1 cellular context compared by ENCODE assay signal in the genomic region with DNA sequence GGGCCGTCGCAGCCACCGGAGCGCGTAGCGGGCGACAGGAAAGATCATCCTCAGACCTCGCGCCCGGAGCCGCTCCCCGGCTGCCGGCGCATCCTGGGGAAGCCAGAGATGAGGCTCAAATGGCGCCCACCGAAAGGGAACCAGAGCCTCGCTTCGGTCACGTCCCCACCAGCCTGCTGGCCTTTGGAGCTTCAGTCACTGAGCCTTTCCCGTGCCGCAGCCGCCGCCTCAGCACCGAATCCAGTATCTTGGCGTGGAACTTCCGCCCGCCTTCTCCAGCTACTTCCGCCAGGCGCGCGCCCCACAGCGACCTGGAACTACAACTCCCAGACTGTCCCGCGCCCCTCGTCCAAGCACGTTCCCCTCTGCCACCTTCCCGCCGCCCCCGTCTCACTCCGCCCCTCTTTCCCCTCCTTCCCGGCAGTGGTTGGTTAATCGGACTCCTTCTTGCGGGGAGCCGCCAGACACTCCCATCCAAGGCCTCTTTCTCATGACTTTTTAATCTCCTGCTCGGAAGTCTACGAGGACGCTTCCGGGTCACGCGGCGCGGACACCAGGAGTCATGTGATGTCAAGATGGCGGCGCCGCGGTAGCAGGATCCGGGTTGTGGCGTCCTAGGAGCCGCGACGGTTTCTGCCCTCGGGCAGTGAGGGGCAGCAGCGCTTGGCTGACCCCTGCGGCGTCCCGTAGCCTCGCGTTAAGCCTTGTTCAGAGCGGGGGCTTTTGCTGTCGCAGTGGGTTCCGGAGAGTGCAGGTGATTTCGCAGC.
TF ChIP-seq lines count a peak whose summit lies in the region.

A gene with protein sequence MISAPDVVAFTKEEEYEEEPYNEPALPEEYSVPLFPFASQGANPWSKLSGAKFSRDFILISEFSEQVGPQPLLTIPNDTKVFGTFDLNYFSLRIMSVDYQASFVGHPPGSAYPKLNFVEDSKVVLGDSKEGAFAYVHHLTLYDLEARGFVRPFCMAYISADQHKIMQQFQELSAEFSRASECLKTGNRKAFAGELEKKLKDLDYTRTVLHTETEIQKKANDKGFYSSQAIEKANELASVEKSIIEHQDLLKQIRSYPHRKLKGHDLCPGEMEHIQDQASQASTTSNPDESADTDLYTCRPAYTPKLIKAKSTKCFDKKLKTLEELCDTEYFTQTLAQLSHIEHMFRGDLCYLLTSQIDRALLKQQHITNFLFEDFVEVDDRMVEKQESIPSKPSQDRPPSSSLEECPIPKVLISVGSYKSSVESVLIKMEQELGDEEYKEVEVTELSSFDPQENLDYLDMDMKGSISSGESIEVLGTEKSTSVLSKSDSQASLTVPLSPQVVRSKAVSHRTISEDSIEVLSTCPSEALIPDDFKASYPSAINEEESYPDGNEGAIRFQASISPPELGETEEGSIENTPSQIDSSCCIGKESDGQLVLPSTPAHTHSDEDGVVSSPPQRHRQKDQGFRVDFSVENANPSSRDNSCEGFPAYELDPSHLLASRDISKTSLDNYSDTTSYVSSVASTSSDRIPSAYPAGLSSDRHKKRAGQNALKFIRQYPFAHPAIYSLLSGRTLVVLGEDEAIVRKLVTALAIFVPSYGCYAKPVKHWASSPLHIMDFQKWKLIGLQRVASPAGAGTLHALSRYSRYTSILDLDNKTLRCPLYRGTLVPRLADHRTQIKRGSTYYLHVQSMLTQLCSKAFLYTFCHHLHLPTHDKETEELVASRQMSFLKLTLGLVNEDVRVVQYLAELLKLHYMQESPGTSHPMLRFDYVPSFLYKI (plus strand): TSS at position 563 of the 767 bp plus-strand sequence. CDS start 497 bp downstream, outside the sequence.
A gene with protein sequence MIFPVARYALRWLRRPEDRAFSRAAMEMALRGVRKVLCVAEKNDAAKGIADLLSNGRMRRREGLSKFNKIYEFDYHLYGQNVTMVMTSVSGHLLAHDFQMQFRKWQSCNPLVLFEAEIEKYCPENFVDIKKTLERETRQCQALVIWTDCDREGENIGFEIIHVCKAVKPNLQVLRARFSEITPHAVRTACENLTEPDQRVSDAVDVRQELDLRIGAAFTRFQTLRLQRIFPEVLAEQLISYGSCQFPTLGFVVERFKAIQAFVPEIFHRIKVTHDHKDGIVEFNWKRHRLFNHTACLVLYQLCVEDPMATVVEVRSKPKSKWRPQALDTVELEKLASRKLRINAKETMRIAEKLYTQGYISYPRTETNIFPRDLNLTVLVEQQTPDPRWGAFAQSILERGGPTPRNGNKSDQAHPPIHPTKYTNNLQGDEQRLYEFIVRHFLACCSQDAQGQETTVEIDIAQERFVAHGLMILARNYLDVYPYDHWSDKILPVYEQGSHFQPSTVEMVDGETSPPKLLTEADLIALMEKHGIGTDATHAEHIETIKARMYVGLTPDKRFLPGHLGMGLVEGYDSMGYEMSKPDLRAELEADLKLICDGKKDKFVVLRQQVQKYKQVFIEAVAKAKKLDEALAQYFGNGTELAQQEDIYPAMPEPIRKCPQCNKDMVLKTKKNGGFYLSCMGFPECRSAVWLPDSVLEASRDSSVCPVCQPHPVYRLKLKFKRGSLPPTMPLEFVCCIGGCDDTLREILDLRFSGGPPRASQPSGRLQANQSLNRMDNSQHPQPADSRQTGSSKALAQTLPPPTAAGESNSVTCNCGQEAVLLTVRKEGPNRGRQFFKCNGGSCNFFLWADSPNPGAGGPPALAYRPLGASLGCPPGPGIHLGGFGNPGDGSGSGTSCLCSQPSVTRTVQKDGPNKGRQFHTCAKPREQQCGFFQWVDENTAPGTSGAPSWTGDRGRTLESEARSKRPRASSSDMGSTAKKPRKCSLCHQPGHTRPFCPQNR (minus strand): TSS at position 264 of the 767 bp plus-strand sequence. CDS start 216 bp downstream, at position 48.

TF ChIP-seq in HepG2, 621 proteins besides CTCF, POLR2A, EP300 and RAD21 (continued from another document and continues in another):
- TF ChIP-seq, protein P1, sequence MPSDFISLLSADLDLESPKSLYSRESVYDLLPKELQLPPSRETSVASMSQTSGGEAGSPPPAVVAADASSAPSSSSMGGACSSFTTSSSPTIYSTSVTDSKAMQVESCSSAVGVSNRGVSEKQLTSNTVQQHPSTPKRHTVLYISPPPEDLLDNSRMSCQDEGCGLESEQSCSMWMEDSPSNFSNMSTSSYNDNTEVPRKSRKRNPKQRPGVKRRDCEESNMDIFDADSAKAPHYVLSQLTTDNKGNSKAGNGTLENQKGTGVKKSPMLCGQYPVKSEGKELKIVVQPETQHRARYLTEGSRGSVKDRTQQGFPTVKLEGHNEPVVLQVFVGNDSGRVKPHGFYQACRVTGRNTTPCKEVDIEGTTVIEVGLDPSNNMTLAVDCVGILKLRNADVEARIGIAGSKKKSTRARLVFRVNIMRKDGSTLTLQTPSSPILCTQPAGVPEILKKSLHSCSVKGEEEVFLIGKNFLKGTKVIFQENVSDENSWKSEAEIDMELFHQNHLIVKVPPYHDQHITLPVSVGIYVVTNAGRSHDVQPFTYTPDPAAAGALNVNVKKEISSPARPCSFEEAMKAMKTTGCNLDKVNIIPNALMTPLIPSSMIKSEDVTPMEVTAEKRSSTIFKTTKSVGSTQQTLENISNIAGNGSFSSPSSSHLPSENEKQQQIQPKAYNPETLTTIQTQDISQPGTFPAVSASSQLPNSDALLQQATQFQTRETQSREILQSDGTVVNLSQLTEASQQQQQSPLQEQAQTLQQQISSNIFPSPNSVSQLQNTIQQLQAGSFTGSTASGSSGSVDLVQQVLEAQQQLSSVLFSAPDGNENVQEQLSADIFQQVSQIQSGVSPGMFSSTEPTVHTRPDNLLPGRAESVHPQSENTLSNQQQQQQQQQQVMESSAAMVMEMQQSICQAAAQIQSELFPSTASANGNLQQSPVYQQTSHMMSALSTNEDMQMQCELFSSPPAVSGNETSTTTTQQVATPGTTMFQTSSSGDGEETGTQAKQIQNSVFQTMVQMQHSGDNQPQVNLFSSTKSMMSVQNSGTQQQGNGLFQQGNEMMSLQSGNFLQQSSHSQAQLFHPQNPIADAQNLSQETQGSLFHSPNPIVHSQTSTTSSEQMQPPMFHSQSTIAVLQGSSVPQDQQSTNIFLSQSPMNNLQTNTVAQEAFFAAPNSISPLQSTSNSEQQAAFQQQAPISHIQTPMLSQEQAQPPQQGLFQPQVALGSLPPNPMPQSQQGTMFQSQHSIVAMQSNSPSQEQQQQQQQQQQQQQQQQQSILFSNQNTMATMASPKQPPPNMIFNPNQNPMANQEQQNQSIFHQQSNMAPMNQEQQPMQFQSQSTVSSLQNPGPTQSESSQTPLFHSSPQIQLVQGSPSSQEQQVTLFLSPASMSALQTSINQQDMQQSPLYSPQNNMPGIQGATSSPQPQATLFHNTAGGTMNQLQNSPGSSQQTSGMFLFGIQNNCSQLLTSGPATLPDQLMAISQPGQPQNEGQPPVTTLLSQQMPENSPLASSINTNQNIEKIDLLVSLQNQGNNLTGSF (CRISPR knock-in tag; IDR thresholded peaks at IDR 0.05) = 0 out of 2 replicates have a peak, but pooled peaks have one; percentile 6
- TF ChIP-seq NFE2L2 (IDR thresholded peaks at IDR 0.05; ENCODE audit: low read length) = no peak
- TF ChIP-seq FOXC1 (CRISPR knock-in tag; IDR thresholded peaks at IDR 0.05; ENCODE audit: borderline replicate concordance) = peak; percentile 18; the same call in 1 of the 2 replicates
- no peak for TF ChIP-seq MBNL3 (CRISPR knock-in tag; conservative IDR thresholded peaks at IDR 0.05)
- TF ChIP-seq ZNF761 (CRISPR knock-in tag; conservative IDR thresholded peaks at IDR 0.05) = no peak; the same call in 1 of the 2 replicates
- TF ChIP-seq, protein P2, sequence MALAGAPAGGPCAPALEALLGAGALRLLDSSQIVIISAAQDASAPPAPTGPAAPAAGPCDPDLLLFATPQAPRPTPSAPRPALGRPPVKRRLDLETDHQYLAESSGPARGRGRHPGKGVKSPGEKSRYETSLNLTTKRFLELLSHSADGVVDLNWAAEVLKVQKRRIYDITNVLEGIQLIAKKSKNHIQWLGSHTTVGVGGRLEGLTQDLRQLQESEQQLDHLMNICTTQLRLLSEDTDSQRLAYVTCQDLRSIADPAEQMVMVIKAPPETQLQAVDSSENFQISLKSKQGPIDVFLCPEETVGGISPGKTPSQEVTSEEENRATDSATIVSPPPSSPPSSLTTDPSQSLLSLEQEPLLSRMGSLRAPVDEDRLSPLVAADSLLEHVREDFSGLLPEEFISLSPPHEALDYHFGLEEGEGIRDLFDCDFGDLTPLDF (CRISPR knock-in tag; IDR thresholded peaks at IDR 0.05) = peak; percentile 92
- TF ChIP-seq KDM4B (CRISPR knock-in tag; IDR thresholded peaks at IDR 0.05) = 0 out of 2 replicates have a peak, but pooled peaks have one; percentile 38
- TF ChIP-seq, protein P3, sequence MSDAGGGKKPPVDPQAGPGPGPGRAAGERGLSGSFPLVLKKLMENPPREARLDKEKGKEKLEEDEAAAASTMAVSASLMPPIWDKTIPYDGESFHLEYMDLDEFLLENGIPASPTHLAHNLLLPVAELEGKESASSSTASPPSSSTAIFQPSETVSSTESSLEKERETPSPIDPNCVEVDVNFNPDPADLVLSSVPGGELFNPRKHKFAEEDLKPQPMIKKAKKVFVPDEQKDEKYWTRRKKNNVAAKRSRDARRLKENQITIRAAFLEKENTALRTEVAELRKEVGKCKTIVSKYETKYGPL (CRISPR knock-in tag; IDR thresholded peaks at IDR 0.05) = no peak
- TF ChIP-seq ZNF33A (CRISPR knock-in tag; IDR thresholded peaks at IDR 0.05; ENCODE audit: borderline replicate concordance) = no peak
- TF ChIP-seq, protein P4, sequence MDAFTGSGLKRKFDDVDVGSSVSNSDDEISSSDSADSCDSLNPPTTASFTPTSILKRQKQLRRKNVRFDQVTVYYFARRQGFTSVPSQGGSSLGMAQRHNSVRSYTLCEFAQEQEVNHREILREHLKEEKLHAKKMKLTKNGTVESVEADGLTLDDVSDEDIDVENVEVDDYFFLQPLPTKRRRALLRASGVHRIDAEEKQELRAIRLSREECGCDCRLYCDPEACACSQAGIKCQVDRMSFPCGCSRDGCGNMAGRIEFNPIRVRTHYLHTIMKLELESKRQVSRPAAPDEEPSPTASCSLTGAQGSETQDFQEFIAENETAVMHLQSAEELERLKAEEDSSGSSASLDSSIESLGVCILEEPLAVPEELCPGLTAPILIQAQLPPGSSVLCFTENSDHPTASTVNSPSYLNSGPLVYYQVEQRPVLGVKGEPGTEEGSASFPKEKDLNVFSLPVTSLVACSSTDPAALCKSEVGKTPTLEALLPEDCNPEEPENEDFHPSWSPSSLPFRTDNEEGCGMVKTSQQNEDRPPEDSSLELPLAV (CRISPR knock-in tag; conservative IDR thresholded peaks at IDR 0.05; ENCODE audit: low read depth) = no peak
- TF ChIP-seq, protein P5, sequence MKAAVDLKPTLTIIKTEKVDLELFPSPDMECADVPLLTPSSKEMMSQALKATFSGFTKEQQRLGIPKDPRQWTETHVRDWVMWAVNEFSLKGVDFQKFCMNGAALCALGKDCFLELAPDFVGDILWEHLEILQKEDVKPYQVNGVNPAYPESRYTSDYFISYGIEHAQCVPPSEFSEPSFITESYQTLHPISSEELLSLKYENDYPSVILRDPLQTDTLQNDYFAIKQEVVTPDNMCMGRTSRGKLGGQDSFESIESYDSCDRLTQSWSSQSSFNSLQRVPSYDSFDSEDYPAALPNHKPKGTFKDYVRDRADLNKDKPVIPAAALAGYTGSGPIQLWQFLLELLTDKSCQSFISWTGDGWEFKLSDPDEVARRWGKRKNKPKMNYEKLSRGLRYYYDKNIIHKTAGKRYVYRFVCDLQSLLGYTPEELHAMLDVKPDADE (CRISPR knock-in tag; IDR thresholded peaks at IDR 0.05) = no peak
- no peak for TF ChIP-seq STAG1 (CRISPR knock-in tag; IDR thresholded peaks at IDR 0.05)
- peak; percentile 47; the same call in 1 of the 2 replicates for TF ChIP-seq ZNF451 (CRISPR knock-in tag; IDR thresholded peaks at IDR 0.05)
- TF ChIP-seq NCOA1 (CRISPR knock-in tag; IDR thresholded peaks at IDR 0.05) = peak; percentile 74; the same call in 1 of the 2 replicates
- TF ChIP-seq, protein P6, sequence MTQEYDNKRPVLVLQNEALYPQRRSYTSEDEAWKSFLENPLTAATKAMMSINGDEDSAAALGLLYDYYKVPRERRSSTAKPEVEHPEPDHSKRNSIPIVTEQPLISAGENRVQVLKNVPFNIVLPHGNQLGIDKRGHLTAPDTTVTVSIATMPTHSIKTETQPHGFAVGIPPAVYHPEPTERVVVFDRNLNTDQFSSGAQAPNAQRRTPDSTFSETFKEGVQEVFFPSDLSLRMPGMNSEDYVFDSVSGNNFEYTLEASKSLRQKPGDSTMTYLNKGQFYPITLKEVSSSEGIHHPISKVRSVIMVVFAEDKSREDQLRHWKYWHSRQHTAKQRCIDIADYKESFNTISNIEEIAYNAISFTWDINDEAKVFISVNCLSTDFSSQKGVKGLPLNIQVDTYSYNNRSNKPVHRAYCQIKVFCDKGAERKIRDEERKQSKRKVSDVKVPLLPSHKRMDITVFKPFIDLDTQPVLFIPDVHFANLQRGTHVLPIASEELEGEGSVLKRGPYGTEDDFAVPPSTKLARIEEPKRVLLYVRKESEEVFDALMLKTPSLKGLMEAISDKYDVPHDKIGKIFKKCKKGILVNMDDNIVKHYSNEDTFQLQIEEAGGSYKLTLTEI (CRISPR knock-in tag; conservative IDR thresholded peaks at IDR 0.05) = no peak
- no peak for TF ChIP-seq ZNF724P (CRISPR knock-in tag; IDR thresholded peaks at IDR 0.05; ENCODE audit: borderline replicate concordance)
- TF ChIP-seq SUZ12 (IDR thresholded peaks at IDR 0.05; ENCODE audit: low read depth, low read length) = peak; percentile 45
- TF ChIP-seq RBM39 (IDR thresholded peaks at IDR 0.05; ENCODE audit: low read depth, low read length, poor library complexity, severe bottlenecking) = no peak
- TF ChIP-seq TSC22D2 (CRISPR knock-in tag; IDR thresholded peaks at IDR 0.05; ENCODE audit: borderline replicate concordance) = no peak
- TF ChIP-seq POLR2G (IDR thresholded peaks at IDR 0.05; ENCODE audit: low read depth, low read length) = peak; percentile 84
- TF ChIP-seq FOSL2 (CRISPR knock-in tag; IDR thresholded peaks at IDR 0.05) = no peak
- TF ChIP-seq ZNF749 (CRISPR knock-in tag; IDR thresholded peaks at IDR 0.05; ENCODE audit: borderline replicate concordance) = 0 out of 2 replicates have a peak, but pooled peaks have one; percentile 8
- peak; percentile 94 for TF ChIP-seq ZNF143 (CRISPR knock-in tag; IDR thresholded peaks at IDR 0.05)
- peak; percentile 57 to 79; a peak in 1 of 4 replicates for TF ChIP-seq KLF16 (CRISPR knock-in tag; IDR thresholded peaks at IDR 0.05)
- TF ChIP-seq IRX3 (CRISPR knock-in tag; IDR thresholded peaks at IDR 0.05; ENCODE audit: borderline replicate concordance, low read depth) = no peak; the same call in 1 of the 2 replicates
- TF ChIP-seq ZNF616 (CRISPR knock-in tag; IDR thresholded peaks at IDR 0.05; ENCODE audit: low read depth) = peak; percentile 65; the same call in 1 of the 2 replicates
- TF ChIP-seq MIER2 (CRISPR knock-in tag; IDR thresholded peaks at IDR 0.05) = 0 out of 2 replicates have a peak, but pooled peaks have one; percentile 36
- TF ChIP-seq, protein P7, sequence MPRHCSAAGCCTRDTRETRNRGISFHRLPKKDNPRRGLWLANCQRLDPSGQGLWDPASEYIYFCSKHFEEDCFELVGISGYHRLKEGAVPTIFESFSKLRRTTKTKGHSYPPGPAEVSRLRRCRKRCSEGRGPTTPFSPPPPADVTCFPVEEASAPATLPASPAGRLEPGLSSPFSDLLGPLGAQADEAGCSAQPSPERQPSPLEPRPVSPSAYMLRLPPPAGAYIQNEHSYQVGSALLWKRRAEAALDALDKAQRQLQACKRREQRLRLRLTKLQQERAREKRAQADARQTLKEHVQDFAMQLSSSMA (CRISPR knock-in tag; IDR thresholded peaks at IDR 0.05) = 0 out of 2 replicates have a peak, but pooled peaks have one; percentile 57
- no peak for TF ChIP-seq ZBTB21 (CRISPR knock-in tag; IDR thresholded peaks at IDR 0.05)
- TF ChIP-seq NFIC (IDR thresholded peaks at IDR 0.05; ENCODE audit: low read length) = no peak
- TF ChIP-seq TBX2 (CRISPR knock-in tag; IDR thresholded peaks at IDR 0.05; ENCODE audit: borderline replicate concordance) = peak; percentile 76; the same call in 1 of the 2 replicates
- TF ChIP-seq ARNT (IDR thresholded peaks at IDR 0.05) = no peak
- no peak for TF ChIP-seq DNMT1 (CRISPR knock-in tag; IDR thresholded peaks at IDR 0.05)
- TF ChIP-seq MAZ (IDR thresholded peaks at IDR 0.05; ENCODE audit: borderline replicate concordance, low read depth, low read length) = peak; percentile 63
- peak; percentile 53; the same call in 1 of the 2 replicates for TF ChIP-seq MAZ (CRISPR knock-in tag; IDR thresholded peaks at IDR 0.05; ENCODE audit: low read depth)
- no peak; the same call in 1 of the 2 replicates for TF ChIP-seq ZNF776 (CRISPR knock-in tag; IDR thresholded peaks at IDR 0.05)
